8 cellular contexts compared by ENCODE assay signal in genomic region chr17:82035956-82036633, GRCh38. TPM values are rescaled to one million over a fixed set of nuclear protein-coding genes. Genes with fewer than 3 reads are reported as not detected.
DNase-seq lines count a peak whose midpoint lies in the region; TF ChIP-seq lines count a peak whose summit lies in the region.

No MANE protein-coding gene starts in this region.

- 0 out of 2 replicates have a peak, but pooled peaks cover 5% of the 10 kb centered on the region for H3K36me3 ChIP-seq in BLaER1
- peaks cover 8% of the 10 kb centered on the region; the same call in 1 of the 2 replicates for H3K36me3 ChIP-seq in MG63
- no peaks in the 10 kb centered on the region for H3K36me3 ChIP-seq in colonic mucosa
- H3K36me3 ChIP-seq in neural cell (ENCODE audit: insufficient read depth, low read length): no peaks in the 10 kb centered on the region

- H3K9me2 ChIP-seq in neural cell (ENCODE audit: insufficient read depth, low read length): no peaks in the 10 kb centered on the region

- TF ChIP-seq RAD21 in neural cell (conservative IDR thresholded peaks at IDR 0.05): no peak

- H3K4me2 ChIP-seq in BLaER1 (peak overlapping the region; percentile 100), neural cell (ENCODE audit: low read length) (no peak overlapping the region)

- H3K27ac ChIP-seq in BLaER1: peak overlapping the region; percentile 82
- no peak overlapping the region for H3K27ac ChIP-seq in colonic mucosa
- no peak overlapping the region for H3K27ac ChIP-seq in neural cell (ENCODE audit: low read length)

- H3K27me3 ChIP-seq in BLaER1 (peaks cover 17% of the 10 kb centered on the region; the same call in 1 of the 2 replicates), MG63 (no peaks in the 10 kb centered on the region), colonic mucosa (no peaks in the 10 kb centered on the region), neural cell (ENCODE audit: insufficient read depth, low read depth, low read length) (no peaks in the 10 kb centered on the region)

- no peak overlapping the region for H2AFZ ChIP-seq in neural cell (ENCODE audit: low read depth, low read length)

- no peaks in the 10 kb centered on the region for H3K79me2 ChIP-seq in neural cell (replicated peaks; ENCODE audit: insufficient read depth, low read length)

- H3F3A ChIP-seq in neural cell (ENCODE audit: insufficient read depth, low read length, poor library complexity, severe bottlenecking): peaks cover 8% of the 10 kb centered on the region

- H4K20me1 ChIP-seq in BLaER1 (peaks cover 38% of the 10 kb centered on the region), neural cell (ENCODE audit: insufficient read depth) (no peaks in the 10 kb centered on the region)

- H3K4me1 ChIP-seq in BLaER1 (peaks cover 50% of the 10 kb centered on the region), colonic mucosa (peaks cover 13% of the 10 kb centered on the region)

- DNase-seq in MG63 (peak; percentile 59), colonic mucosa (no peak), T1000 (lab: John Stamatoyannopoulos, UW) (no peak), hypothalamus (lab: John Stamatoyannopoulos, UW) (no peak), hepatic stellate cell (ENCODE audit: low spot score) (no peak), NCI-H2081 treated with DMSO at 0.1 percent for 48 hours (lab: John Stamatoyannopoulos, UW) (no peak)

- H3K4me3 ChIP-seq in BLaER1 (peak overlapping the region; percentile 83), MG63 (peak overlapping the region; percentile 57), colonic mucosa (peak overlapping the region; percentile 83), neural cell (ENCODE audit: low read length) (peak overlapping the region; percentile 93)

- peak overlapping the region; percentile 92 for H3K9ac ChIP-seq in BLaER1
- peak overlapping the region; percentile 67 to 86 for H3K9ac ChIP-seq in colonic mucosa (ENCODE audit: low read depth in 2 of 2, low read length in 2 of 2)
- H3K9ac ChIP-seq in neural cell (ENCODE audit: low read length): peak overlapping the region; percentile 77

- no peak for TF ChIP-seq CTCF in colonic mucosa (IDR thresholded peaks at IDR 0.05)
- no peak for TF ChIP-seq CTCF in neural cell (IDR thresholded peaks at IDR 0.05; ENCODE audit: poor library complexity, severe bottlenecking)

- H3K9me3 ChIP-seq in BLaER1 (no peaks in the 10 kb centered on the region), MG63 (no peaks in the 10 kb centered on the region), colonic mucosa (no peaks in the 10 kb centered on the region), neural cell (ENCODE audit: low read length) (no peaks in the 10 kb centered on the region)

- intact Hi-C loops in colonic mucosa (cut with DNase I): loop anchor here (10.0 kb wide), 1 partner anchor 289 kb away; no protein-coding TSS in a partner anchor

- TF ChIP-seq EP300 in neural cell (conservative IDR thresholded peaks at IDR 0.05; ENCODE audit: poor library complexity, severe bottlenecking): no peak

TF ChIP-seq in neural cell, 6 proteins besides CTCF, POLR2A, EP300 and RAD21:
- TF ChIP-seq SMC3 (conservative IDR thresholded peaks at IDR 0.05; ENCODE audit: poor library complexity) (no peak), POLR2AphosphoS5 (IDR thresholded peaks at IDR 0.05) (no peak), MXI1 (conservative IDR thresholded peaks at IDR 0.05; ENCODE audit: poor library complexity, severe bottlenecking) (no peak), TAF1 (IDR thresholded peaks at IDR 0.05; ENCODE audit: low read depth) (no peak), EZH2 (IDR thresholded peaks at IDR 0.05; ENCODE audit: borderline replicate concordance, insufficient read depth, low read length, poor library complexity, severe bottlenecking) (no peak)
- TF ChIP-seq, protein P1, sequence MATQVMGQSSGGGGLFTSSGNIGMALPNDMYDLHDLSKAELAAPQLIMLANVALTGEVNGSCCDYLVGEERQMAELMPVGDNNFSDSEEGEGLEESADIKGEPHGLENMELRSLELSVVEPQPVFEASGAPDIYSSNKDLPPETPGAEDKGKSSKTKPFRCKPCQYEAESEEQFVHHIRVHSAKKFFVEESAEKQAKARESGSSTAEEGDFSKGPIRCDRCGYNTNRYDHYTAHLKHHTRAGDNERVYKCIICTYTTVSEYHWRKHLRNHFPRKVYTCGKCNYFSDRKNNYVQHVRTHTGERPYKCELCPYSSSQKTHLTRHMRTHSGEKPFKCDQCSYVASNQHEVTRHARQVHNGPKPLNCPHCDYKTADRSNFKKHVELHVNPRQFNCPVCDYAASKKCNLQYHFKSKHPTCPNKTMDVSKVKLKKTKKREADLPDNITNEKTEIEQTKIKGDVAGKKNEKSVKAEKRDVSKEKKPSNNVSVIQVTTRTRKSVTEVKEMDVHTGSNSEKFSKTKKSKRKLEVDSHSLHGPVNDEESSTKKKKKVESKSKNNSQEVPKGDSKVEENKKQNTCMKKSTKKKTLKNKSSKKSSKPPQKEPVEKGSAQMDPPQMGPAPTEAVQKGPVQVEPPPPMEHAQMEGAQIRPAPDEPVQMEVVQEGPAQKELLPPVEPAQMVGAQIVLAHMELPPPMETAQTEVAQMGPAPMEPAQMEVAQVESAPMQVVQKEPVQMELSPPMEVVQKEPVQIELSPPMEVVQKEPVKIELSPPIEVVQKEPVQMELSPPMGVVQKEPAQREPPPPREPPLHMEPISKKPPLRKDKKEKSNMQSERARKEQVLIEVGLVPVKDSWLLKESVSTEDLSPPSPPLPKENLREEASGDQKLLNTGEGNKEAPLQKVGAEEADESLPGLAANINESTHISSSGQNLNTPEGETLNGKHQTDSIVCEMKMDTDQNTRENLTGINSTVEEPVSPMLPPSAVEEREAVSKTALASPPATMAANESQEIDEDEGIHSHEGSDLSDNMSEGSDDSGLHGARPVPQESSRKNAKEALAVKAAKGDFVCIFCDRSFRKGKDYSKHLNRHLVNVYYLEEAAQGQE (IDR thresholded peaks at IDR 0.05; ENCODE audit: borderline replicate concordance): no peak
TF ChIP-seq in neural cell: peak in this region for 0.

RNA-seq across cellular contexts. Expression of gene DCXR, which starts 1.4 kb away (rescaled TPM):
- 44.0 and 73.1 TPM in 2 replicates for total RNA-seq in MG63 (2014; rRNA removed; shearing (Covaris generic); ENCODE audit: low replicate concordance)
- total RNA-seq in colonic mucosa: 100 to 1,000 TPM; 115 to 183 TPM
- 129 and 148 TPM in 2 replicates for polyA plus RNA-seq in neural cell
- polyA minus RNA-seq in neural cell: 35.3 and 35.5 TPM in 2 replicates

RNA-seq across cellular contexts. Expression of gene RAC3, which starts 4.6 kb away (rescaled TPM):
- total RNA-seq in MG63 (2014; rRNA removed; shearing (Covaris generic); ENCODE audit: low replicate concordance): 18.2 and 18.4 TPM in 2 replicates
- 10 to 100 TPM in 1 of 2 donors, 1 to 10 TPM in 1; 7.0 to 16.6 TPM for total RNA-seq in colonic mucosa
- polyA plus RNA-seq in neural cell: 198 and 211 TPM in 2 replicates
- 52.8 and 57.3 TPM in 2 replicates for polyA minus RNA-seq in neural cell

RNA-seq across cellular contexts. Expression of gene LRRC45, which starts 13.0 kb away (rescaled TPM):
- 31.7 and 33.0 TPM in 2 replicates for total RNA-seq in MG63 (2014; rRNA removed; shearing (Covaris generic); ENCODE audit: low replicate concordance)
- 10 to 100 TPM; 16.6 to 60.0 TPM for total RNA-seq in colonic mucosa
- 51.7 and 63.7 TPM in 2 replicates for polyA plus RNA-seq in neural cell
- 22.1 and 29.7 TPM in 2 replicates for polyA minus RNA-seq in neural cell

RNA-seq across cellular contexts. Expression of gene CENPX, which starts 13.4 kb away (rescaled TPM):
- 106 and 181 TPM in 2 replicates for total RNA-seq in MG63 (2014; rRNA removed; shearing (Covaris generic); ENCODE audit: low replicate concordance)
- total RNA-seq in colonic mucosa: 100 to 1,000 TPM in 1 of 2 donors, 10 to 100 TPM in 1; 91.1 to 238 TPM
- polyA plus RNA-seq in neural cell: 188 and 205 TPM in 2 replicates
- 23.7 and 33.4 TPM in 2 replicates for polyA minus RNA-seq in neural cell

RNA-seq across cellular contexts. Expression of gene RFNG, which starts 15.5 kb away (rescaled TPM):
- 41.2 and 41.6 TPM in 2 replicates for total RNA-seq in MG63 (2014; rRNA removed; shearing (Covaris generic); ENCODE audit: low replicate concordance)
- 10 to 100 TPM; 30.6 to 32.1 TPM for total RNA-seq in colonic mucosa
- polyA plus RNA-seq in neural cell: 176 and 200 TPM in 2 replicates
- polyA minus RNA-seq in neural cell: 20.8 and 27.0 TPM in 2 replicates
